Comparison of ENCODE assay signal across 26 cellular contexts in genomic region chr11:9254416-9254815, GRCh38.
"Had no signal": no experiment of that assay in that cellular context is flagged by ENCODE, and none has a peak within 500 bp of the region (broad histone marks: within the 10 kb centered on the region; RNA-seq: fewer than 3 reads in every experiment).

No MANE protein-coding gene starts in this region.

- H3K4me3 ChIP-seq: breast epithelium, esophagus squamous epithelium, left lung, lung, pancreas, prostate gland, testis, transverse colon, vagina had no signal

- H3K9me3 ChIP-seq: breast epithelium, esophagus squamous epithelium, left lung, pancreas, prostate gland, testis, transverse colon, vagina had no signal

- ATAC-seq: left lung, pancreas had no signal

- H3K27me3 ChIP-seq: breast epithelium, esophagus squamous epithelium, left lung, pancreas, testis, transverse colon, vagina had no signal

- H3K27ac ChIP-seq: breast epithelium, left lung, pancreas, prostate gland, testis, transverse colon had no signal

- H3K27ac Mint-ChIP-seq: activated CD4-positive, alpha-beta memory T cell treated with anti-CD3 and anti-CD28 coated beads, Interleukin-2, amount 10 ng/mL, durations not matched to agents 7 days and 5 days; activated CD4-positive, alpha-beta T cell treated with anti-CD3 and anti-CD28 coated beads, Interleukin-2, amount 10 ng/mL, durations not matched to agents 24 days and 14 days; activated naive CD4-positive, alpha-beta T cell treated with anti-CD3 and anti-CD28 coated beads, Interleukin-2, amount 10 ng/mL, durations not matched to agents 7 days and 5 days; activated T-cell treated with anti-CD3 and anti-CD28 coated beads, Interleukin-2, amount 50 U/mL, for 24 hours; dendritic cell treated with granulocyte-macrophage colony-stimulating factor and Interleukin-4, amounts not matched to agents 40 ng/mL and 50 ng/mL, for 4 days had no signal

- H3K36me3 ChIP-seq: breast epithelium, pancreas, prostate gland, transverse colon, vagina had no signal

- H3K27me3 Mint-ChIP-seq: activated CD4-positive, alpha-beta T cell treated with anti-CD3 and anti-CD28 coated beads, Interleukin-2, amount 10 ng/mL, durations not matched to agents 24 days and 14 days; activated naive CD4-positive, alpha-beta T cell treated with anti-CD3 and anti-CD28 coated beads, Interleukin-2, amount 10 ng/mL, durations not matched to agents 7 days and 5 days; activated T-cell treated with anti-CD3 and anti-CD28 coated beads, Interleukin-2, amount 50 U/mL, for 24 hours; central memory CD8-positive, alpha-beta T cell; dendritic cell treated with granulocyte-macrophage colony-stimulating factor and Interleukin-4, amounts not matched to agents 40 ng/mL and 50 ng/mL, for 4 days had no signal

- H3K9me3 Mint-ChIP-seq: activated naive CD4-positive, alpha-beta T cell treated with anti-CD3 and anti-CD28 coated beads, Interleukin-2, amount 10 ng/mL, durations not matched to agents 7 days and 5 days; central memory CD8-positive, alpha-beta T cell; dendritic cell treated with granulocyte-macrophage colony-stimulating factor and Interleukin-4, amounts not matched to agents 40 ng/mL and 50 ng/mL, for 4 days had no signal

- H3K4me3 Mint-ChIP-seq: activated CD4-positive, alpha-beta memory T cell treated with anti-CD3 and anti-CD28 coated beads, Interleukin-2, amount 10 ng/mL, durations not matched to agents 7 days and 5 days; activated CD4-positive, alpha-beta T cell treated with anti-CD3 and anti-CD28 coated beads, Interleukin-2, amount 10 ng/mL, durations not matched to agents 24 days and 14 days; activated naive CD4-positive, alpha-beta T cell treated with anti-CD3 and anti-CD28 coated beads, Interleukin-2, amount 10 ng/mL, durations not matched to agents 7 days and 5 days; activated T-cell treated with anti-CD3 and anti-CD28 coated beads, Interleukin-2, amount 50 U/mL, for 24 hours; central memory CD8-positive, alpha-beta T cell; dendritic cell treated with granulocyte-macrophage colony-stimulating factor and Interleukin-4, amounts not matched to agents 40 ng/mL and 50 ng/mL, for 4 days had no signal

- H3K4me1 ChIP-seq: breast epithelium, pancreas, prostate gland, testis had no signal

- DNase-seq: activated CD4-positive, alpha-beta memory T cell treated with anti-CD3 and anti-CD28 coated beads, Interleukin-2, amount 10 ng/mL, durations not matched to agents 7 days and 5 days; activated CD4-positive, alpha-beta T cell treated with anti-CD3 and anti-CD28 coated beads, Interleukin-2, amount 10 ng/mL, durations not matched to agents 24 days and 14 days; activated CD4-positive, CD25-positive, alpha-beta regulatory T cell treated with anti-CD3 and anti-CD28 coated beads, Interleukin-2, amount 50 U/mL, for 72 hours; activated CD8-positive, alpha-beta memory T cell treated with anti-CD3 and anti-CD28 coated beads, Interleukin-2, amount 50 U/mL, for 48 hours; activated gamma-delta T cell; activated naive CD4-positive, alpha-beta T cell treated with anti-CD3 and anti-CD28 coated beads, Interleukin-2, amount 10 ng/mL, durations not matched to agents 7 days and 5 days; activated T-cell treated with anti-CD3 and anti-CD28 coated beads, Interleukin-2, amount 50 U/mL, for 24 hours; effector CD4-positive, alpha-beta T cell; esophagus squamous epithelium; left lung; nucleus accumbens; pancreas; retina; stimulated activated CD4-positive, alpha-beta T cell treated with anti-CD3 and anti-CD28 coated beads, Interleukin-15, amount 100 ng/mL, for 24 hours; stimulated activated CD4-positive, alpha-beta T cell treated with anti-CD3 and anti-CD28 coated beads, Interleukin-2, amount 100 ng/mL, for 24 hours; stimulated activated naive CD4-positive, alpha-beta T cell; SW 1271; T-helper 2 cell; testis; transverse colon had no signal
